1 cellular context compared by ENCODE assay signal in the genomic region with DNA sequence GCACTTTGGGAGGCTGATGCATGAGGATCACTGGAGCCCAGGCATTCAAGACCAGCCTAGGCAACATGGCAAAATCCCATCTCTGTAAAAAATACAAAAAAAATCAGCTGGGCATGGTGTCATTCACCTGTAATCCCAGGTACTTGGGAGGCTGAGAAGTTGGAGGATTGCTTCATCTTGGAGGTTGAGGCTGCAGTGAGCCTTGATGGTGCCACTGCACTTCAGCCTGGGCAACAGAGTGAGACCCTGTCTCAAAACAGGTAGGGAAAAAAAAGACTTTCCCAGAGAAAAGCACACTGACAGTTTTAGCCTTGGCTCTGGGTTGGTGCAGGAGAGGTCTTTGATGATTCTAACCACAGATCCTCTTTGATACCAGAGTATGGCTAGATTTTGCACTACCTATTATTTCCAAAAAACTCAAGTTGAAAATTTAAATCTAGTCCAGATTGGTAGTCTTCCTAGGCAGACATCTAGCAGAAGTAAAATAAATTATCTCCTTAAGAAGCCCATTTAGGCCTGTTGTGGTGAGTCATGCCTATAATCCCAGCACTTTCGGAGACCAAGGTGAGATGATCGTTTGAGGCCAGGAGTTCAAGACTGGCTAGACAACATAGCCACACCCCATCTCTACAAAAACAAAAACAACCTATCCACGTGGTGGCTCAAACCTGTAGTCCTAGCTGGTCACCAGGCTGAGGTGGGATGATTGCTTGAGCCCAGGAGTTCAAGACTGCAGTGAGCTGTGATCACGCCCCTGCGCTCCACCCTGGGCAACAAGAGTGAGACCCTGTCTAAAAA.
TF ChIP-seq lines count a peak whose summit lies in the region.

No MANE protein-coding gene starts in this region.

TF ChIP-seq in K562, 482 proteins besides CTCF, POLR2A, EP300 and RAD21 (continued from another document):
- TF ChIP-seq, protein P1, sequence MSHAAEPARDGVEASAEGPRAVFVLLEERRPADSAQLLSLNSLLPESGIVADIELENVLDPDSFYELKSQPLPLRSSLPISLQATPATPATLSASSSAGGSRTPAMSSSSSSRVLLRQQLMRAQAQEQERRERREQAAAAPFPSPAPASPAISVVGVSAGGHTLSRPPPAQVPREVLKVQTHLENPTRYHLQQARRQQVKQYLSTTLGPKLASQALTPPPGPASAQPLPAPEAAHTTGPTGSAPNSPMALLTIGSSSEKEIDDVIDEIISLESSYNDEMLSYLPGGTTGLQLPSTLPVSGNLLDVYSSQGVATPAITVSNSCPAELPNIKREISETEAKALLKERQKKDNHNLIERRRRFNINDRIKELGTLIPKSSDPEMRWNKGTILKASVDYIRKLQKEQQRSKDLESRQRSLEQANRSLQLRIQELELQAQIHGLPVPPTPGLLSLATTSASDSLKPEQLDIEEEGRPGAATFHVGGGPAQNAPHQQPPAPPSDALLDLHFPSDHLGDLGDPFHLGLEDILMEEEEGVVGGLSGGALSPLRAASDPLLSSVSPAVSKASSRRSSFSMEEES (CRISPR knock-in tag; IDR thresholded peaks at IDR 0.05): no peak
- TF ChIP-seq NONO (IDR thresholded peaks at IDR 0.05; ENCODE audit: low read depth in 2 of 2, low read length in 1 of 2) (no peak), ZNF212 (CRISPR knock-in tag; IDR thresholded peaks at IDR 0.05) (no peak), FOSL1 (tag; conservative IDR thresholded peaks at IDR 0.05) (peak; percentile 23; the same call in 1 of the 2 replicates), ELF4 (CRISPR knock-in tag; IDR thresholded peaks at IDR 0.05) (no peak), NELFE (IDR thresholded peaks at IDR 0.05; ENCODE audit: insufficient read depth, insufficient read length) (no peak), GATA2 (CRISPR knock-in tag; IDR thresholded peaks at IDR 0.05) (no peak), ZNF354B (CRISPR knock-in tag; IDR thresholded peaks at IDR 0.05) (no peak), ZBTB7A (IDR thresholded peaks at IDR 0.05; ENCODE audit: borderline replicate concordance, control insufficient read depth, low read depth, low read length) (no peak), NRF1 (conservative IDR thresholded peaks at IDR 0.05 in 1 of 2, IDR thresholded peaks at IDR 0.05 in 1 of 2) (no peak), FOXK2 (conservative IDR thresholded peaks at IDR 0.05 in 1 of 2, IDR thresholded peaks at IDR 0.05 in 1 of 2; ENCODE audit: low read depth in 2 of 2) (peak; percentile 85 to 90), ETV1 (tag; conservative IDR thresholded peaks at IDR 0.05; ENCODE audit: low read depth) (no peak), ADNP (tag; IDR thresholded peaks at IDR 0.05) (no peak), ZNF79 (CRISPR knock-in tag; IDR thresholded peaks at IDR 0.05; ENCODE audit: low read depth) (no peak), ZNF431 (CRISPR knock-in tag; IDR thresholded peaks at IDR 0.05) (no peak), ZNF282 (CRISPR knock-in tag; IDR thresholded peaks at IDR 0.05) (no peak), GABPA (tag; conservative IDR thresholded peaks at IDR 0.05; ENCODE audit: low read depth) (no peak), SIN3A (IDR thresholded peaks at IDR 0.05; ENCODE audit: borderline replicate concordance in 2 of 2, control insufficient read depth in 1 of 2, low read depth in 2 of 2, low read length in 2 of 2) (0 out of 4 replicates have a peak, but pooled peaks of 1 of the 2 experiments have one; percentile 24), JUND (IDR thresholded peaks at IDR 0.05; ENCODE audit: borderline replicate concordance, low read depth, low read length) (peak; percentile 66; the same call in 1 of the 2 replicates), JUND (tag; IDR thresholded peaks at IDR 0.05; ENCODE audit: borderline replicate concordance, low read depth, low read length) (peak; percentile 45; the same call in 1 of the 3 replicates), RBM15 (IDR thresholded peaks at IDR 0.05; ENCODE audit: insufficient read depth, low read length) (no peak), HSF4 (CRISPR knock-in tag; IDR thresholded peaks at IDR 0.05; ENCODE audit: borderline replicate concordance) (no peak), KAT7 (CRISPR knock-in tag; IDR thresholded peaks at IDR 0.05; ENCODE audit: borderline replicate concordance) (no peak), NCOA6 (IDR thresholded peaks at IDR 0.05) (no peak), BRD4 (IDR thresholded peaks at IDR 0.05) (no peak), PPARD (CRISPR knock-in tag; IDR thresholded peaks at IDR 0.05) (no peak), NBN (IDR thresholded peaks at IDR 0.05; ENCODE audit: low read depth) (no peak), NCOR1 (IDR thresholded peaks at IDR 0.05) (peak; percentile 43; the same call in 1 of the 2 replicates), PYGO2 (tag; IDR thresholded peaks at IDR 0.05) (no peak), ZNF165 (CRISPR knock-in tag; IDR thresholded peaks at IDR 0.05; ENCODE audit: borderline replicate concordance) (no peak), ZNF347 (CRISPR knock-in tag; IDR thresholded peaks at IDR 0.05; ENCODE audit: low read depth) (no peak), NCOA1 (IDR thresholded peaks at IDR 0.05; ENCODE audit: low read depth) (no peak), ZC3H4 (CRISPR knock-in tag; IDR thresholded peaks at IDR 0.05; ENCODE audit: borderline replicate concordance) (no peak)
- TF ChIP-seq, protein P2, sequence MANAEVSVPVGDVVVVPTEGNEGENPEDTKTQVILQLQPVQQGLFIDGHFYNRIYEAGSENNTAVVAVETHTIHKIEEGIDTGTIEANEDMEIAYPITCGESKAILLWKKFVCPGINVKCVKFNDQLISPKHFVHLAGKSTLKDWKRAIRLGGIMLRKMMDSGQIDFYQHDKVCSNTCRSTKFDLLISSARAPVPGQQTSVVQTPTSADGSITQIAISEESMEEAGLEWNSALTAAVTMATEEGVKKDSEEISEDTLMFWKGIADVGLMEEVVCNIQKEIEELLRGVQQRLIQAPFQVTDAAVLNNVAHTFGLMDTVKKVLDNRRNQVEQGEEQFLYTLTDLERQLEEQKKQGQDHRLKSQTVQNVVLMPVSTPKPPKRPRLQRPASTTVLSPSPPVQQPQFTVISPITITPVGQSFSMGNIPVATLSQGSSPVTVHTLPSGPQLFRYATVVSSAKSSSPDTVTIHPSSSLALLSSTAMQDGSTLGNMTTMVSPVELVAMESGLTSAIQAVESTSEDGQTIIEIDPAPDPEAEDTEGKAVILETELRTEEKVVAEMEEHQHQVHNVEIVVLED (CRISPR knock-in tag; IDR thresholded peaks at IDR 0.05): no peak
- TF ChIP-seq, protein P3, sequence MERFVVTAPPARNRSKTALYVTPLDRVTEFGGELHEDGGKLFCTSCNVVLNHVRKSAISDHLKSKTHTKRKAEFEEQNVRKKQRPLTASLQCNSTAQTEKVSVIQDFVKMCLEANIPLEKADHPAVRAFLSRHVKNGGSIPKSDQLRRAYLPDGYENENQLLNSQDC (CRISPR knock-in tag; IDR thresholded peaks at IDR 0.05): no peak
- TF ChIP-seq, protein P4, sequence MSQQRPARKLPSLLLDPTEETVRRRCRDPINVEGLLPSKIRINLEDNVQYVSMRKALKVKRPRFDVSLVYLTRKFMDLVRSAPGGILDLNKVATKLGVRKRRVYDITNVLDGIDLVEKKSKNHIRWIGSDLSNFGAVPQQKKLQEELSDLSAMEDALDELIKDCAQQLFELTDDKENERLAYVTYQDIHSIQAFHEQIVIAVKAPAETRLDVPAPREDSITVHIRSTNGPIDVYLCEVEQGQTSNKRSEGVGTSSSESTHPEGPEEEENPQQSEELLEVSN (IDR thresholded peaks at IDR 0.05; ENCODE audit: borderline replicate concordance in 1 of 2, extremely low read depth in 1 of 2, insufficient read depth in 1 of 2, insufficient read length in 1 of 2, low read depth in 1 of 2, low read length in 1 of 2, poor library complexity in 1 of 2, severe bottlenecking in 1 of 2): no peak
- TF ChIP-seq, protein P5, sequence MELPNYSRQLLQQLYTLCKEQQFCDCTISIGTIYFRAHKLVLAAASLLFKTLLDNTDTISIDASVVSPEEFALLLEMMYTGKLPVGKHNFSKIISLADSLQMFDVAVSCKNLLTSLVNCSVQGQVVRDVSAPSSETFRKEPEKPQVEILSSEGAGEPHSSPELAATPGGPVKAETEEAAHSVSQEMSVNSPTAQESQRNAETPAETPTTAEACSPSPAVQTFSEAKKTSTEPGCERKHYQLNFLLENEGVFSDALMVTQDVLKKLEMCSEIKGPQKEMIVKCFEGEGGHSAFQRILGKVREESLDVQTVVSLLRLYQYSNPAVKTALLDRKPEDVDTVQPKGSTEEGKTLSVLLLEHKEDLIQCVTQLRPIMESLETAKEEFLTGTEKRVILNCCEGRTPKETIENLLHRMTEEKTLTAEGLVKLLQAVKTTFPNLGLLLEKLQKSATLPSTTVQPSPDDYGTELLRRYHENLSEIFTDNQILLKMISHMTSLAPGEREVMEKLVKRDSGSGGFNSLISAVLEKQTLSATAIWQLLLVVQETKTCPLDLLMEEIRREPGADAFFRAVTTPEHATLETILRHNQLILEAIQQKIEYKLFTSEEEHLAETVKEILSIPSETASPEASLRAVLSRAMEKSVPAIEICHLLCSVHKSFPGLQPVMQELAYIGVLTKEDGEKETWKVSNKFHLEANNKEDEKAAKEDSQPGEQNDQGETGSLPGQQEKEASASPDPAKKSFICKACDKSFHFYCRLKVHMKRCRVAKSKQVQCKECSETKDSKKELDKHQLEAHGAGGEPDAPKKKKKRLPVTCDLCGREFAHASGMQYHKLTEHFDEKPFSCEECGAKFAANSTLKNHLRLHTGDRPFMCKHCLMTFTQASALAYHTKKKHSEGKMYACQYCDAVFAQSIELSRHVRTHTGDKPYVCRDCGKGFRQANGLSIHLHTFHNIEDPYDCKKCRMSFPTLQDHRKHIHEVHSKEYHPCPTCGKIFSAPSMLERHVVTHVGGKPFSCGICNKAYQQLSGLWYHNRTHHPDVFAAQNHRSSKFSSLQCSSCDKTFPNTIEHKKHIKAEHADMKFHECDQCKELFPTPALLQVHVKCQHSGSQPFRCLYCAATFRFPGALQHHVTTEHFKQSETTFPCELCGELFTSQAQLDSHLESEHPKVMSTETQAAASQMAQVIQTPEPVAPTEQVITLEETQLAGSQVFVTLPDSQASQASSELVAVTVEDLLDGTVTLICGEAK (IDR thresholded peaks at IDR 0.05): 0 out of 2 replicates have a peak, but pooled peaks have one; percentile 3
- TF ChIP-seq, protein P5 (CRISPR knock-in tag; IDR thresholded peaks at IDR 0.05): no peak
- TF ChIP-seq, protein P6, sequence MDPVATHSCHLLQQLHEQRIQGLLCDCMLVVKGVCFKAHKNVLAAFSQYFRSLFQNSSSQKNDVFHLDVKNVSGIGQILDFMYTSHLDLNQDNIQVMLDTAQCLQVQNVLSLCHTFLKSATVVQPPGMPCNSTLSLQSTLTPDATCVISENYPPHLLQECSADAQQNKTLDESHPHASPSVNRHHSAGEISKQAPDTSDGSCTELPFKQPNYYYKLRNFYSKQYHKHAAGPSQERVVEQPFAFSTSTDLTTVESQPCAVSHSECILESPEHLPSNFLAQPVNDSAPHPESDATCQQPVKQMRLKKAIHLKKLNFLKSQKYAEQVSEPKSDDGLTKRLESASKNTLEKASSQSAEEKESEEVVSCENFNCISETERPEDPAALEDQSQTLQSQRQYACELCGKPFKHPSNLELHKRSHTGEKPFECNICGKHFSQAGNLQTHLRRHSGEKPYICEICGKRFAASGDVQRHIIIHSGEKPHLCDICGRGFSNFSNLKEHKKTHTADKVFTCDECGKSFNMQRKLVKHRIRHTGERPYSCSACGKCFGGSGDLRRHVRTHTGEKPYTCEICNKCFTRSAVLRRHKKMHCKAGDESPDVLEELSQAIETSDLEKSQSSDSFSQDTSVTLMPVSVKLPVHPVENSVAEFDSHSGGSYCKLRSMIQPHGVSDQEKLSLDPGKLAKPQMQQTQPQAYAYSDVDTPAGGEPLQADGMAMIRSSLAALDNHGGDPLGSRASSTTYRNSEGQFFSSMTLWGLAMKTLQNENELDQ (CRISPR knock-in tag; IDR thresholded peaks at IDR 0.05; ENCODE audit: borderline replicate concordance): no peak
